12 cellular contexts compared by ENCODE assay signal in genomic region chr1:186763107-186763506, GRCh38.
A peak's percentile ranks its signal among the peaks of the same experiment; 100 is the strongest.
DNase-seq lines count a peak whose midpoint lies in the region; ATAC-seq and TF ChIP-seq lines count a peak whose summit lies in the region.
"Had no signal": no experiment of that assay in that cellular context is flagged by ENCODE, and none has a peak within 500 bp of the region (broad histone marks: within the 10 kb centered on the region; RNA-seq: fewer than 3 reads in every experiment).

No MANE protein-coding gene starts in this region.

- CTCF ChIA-PET in GM10248 (lab: Yijun Ruan, JAX): interaction anchor here (0.9 to 1.3 kb wide), 2 partner anchors 24 to 63 kb away, joined by 3 read pairs; no protein-coding TSS in a partner anchor

- POLR2A ChIA-PET in GM10248 (lab: Yijun Ruan, JAX): no interaction called here

- TF ChIP-seq CTCF in GM10248 (IDR thresholded peaks at IDR 0.05; ENCODE audit: control extremely low read depth, extremely low read depth, low read depth, missing control alignments): no peak

- DNase-seq in GM10248 (ENCODE audit: extremely low spot score) (peak; percentile 22), hepatic stellate cell (ENCODE audit: low spot score) (peak; percentile 21), ureter (ENCODE audit: low spot score) (no peak), C1 segment of cervical spinal cord (lab: John Stamatoyannopoulos, UW) (no peak)
- DNase-seq in central memory CD4-positive, alpha-beta T cell: no peak
- DNase-seq in activated CD4-positive, alpha-beta T cell treated with anti-CD3 and anti-CD28 coated beads for 48 hours: no peak
- DNase-seq: DND-41; NCI-H2171; stimulated activated CD4-positive, alpha-beta T cell treated with anti-CD3 and anti-CD28 coated beads, Interleukin-1b, Interleukin-23, amount 100 ng/mL, for 48 hours had no signal

- ATAC-seq in GM21526 (IDR thresholded peaks at IDR 0.05; ENCODE audit: low FRiP score, unreplicated experiment) (peak; percentile 53), HG03565 (IDR thresholded peaks at IDR 0.05; ENCODE audit: unreplicated experiment) (peak; percentile 84)
- ATAC-seq: WTC11 had no signal

Comparison
In these comparisons a context has a peak if more than half of its experiments do, and no peak if none do; other contexts are left out.
1. DNase-seq: peak in GM10248 (single experiment) and hepatic stellate cell (single experiment); none in ureter (single experiment), C1 segment of cervical spinal cord (0 of 14), central memory CD4-positive, alpha-beta T cell (single experiment) and activated CD4-positive, alpha-beta T cell treated with anti-CD3 and anti-CD28 coated beads for 48 hours (single experiment).